1 cellular context compared by ENCODE assay signal in the genomic region with DNA sequence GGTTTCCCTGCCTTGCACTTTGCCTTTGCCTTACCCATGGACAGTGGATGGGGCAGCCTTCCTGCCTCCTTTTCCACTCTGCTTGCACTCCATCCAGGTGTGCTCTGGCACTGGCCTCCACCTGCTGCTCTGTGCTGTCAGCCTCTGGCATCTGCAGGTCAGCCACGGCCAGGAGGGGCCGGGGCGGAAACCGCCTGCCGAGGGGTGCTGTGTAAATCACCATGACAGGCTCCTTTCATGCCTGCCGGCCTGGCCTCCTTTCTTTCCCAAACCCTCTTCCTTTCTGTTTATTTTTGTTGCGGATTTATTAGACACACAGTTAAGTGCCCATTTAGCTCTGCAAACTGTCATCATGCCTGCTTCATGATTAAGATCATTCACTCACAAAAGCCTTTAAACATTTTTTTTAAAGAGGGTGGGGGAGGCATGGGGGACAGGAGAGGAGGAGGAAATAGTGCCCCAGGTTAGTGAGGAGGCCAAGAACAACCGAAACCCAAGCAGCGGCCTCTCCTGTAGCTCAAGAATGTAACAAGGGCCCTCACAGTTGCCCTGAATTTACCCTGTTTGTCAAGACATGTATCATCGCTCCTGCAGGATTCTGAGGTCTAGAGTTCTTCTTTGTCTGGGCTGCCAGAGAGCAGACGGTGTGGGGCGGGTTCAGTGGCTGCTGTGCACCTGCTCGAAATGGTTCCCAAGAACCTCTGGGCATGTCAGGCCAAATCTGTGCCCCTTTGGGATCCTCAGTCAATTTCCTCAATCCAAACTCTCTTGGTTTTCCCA.
TF ChIP-seq lines count a peak whose summit lies in the region.

No MANE protein-coding gene starts in this region.

TF ChIP-seq in HEK293, 187 proteins besides CTCF, POLR2A, EP300 and RAD21 (continued from another document):
- TF ChIP-seq, protein P1, sequence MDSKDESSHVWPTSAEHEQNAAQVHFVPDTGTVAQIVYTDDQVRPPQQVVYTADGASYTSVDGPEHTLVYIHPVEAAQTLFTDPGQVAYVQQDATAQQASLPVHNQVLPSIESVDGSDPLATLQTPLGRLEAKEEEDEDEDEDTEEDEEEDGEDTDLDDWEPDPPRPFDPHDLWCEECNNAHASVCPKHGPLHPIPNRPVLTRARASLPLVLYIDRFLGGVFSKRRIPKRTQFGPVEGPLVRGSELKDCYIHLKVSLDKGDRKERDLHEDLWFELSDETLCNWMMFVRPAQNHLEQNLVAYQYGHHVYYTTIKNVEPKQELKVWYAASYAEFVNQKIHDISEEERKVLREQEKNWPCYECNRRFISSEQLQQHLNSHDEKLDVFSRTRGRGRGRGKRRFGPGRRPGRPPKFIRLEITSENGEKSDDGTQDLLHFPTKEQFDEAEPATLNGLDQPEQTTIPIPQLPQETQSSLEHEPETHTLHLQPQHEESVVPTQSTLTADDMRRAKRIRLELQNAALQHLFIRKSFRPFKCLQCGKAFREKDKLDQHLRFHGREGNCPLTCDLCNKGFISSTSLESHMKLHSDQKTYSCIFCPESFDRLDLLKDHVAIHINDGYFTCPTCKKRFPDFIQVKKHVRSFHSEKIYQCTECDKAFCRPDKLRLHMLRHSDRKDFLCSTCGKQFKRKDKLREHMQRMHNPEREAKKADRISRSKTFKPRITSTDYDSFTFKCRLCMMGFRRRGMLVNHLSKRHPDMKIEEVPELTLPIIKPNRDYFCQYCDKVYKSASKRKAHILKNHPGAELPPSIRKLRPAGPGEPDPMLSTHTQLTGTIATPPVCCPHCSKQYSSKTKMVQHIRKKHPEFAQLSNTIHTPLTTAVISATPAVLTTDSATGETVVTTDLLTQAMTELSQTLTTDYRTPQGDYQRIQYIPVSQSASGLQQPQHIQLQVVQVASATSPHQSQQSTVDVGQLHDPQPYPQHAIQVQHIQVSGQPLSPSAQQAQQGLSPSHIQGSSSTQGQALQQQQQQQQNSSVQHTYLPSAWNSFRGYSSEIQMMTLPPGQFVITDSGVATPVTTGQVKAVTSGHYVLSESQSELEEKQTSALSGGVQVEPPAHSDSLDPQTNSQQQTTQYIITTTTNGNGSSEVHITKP (tag by site-specific recombination; IDR thresholded peaks at IDR 0.05) = no peak
- no peak for TF ChIP-seq ZNF121 (tag by site-specific recombination; IDR thresholded peaks at IDR 0.05)
- peak; percentile 54; the same call in 1 of the 2 replicates for TF ChIP-seq GFI1B (tag by site-specific recombination; IDR thresholded peaks at IDR 0.05)
- TF ChIP-seq, protein P2, sequence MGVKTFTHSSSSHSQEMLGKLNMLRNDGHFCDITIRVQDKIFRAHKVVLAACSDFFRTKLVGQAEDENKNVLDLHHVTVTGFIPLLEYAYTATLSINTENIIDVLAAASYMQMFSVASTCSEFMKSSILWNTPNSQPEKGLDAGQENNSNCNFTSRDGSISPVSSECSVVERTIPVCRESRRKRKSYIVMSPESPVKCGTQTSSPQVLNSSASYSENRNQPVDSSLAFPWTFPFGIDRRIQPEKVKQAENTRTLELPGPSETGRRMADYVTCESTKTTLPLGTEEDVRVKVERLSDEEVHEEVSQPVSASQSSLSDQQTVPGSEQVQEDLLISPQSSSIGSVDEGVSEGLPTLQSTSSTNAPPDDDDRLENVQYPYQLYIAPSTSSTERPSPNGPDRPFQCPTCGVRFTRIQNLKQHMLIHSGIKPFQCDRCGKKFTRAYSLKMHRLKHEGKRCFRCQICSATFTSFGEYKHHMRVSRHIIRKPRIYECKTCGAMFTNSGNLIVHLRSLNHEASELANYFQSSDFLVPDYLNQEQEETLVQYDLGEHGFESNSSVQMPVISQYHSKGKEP (tag by site-specific recombination; IDR thresholded peaks at IDR 0.05) = peak; percentile 63; the same call in 1 of the 2 replicates
- TF ChIP-seq, protein P3, sequence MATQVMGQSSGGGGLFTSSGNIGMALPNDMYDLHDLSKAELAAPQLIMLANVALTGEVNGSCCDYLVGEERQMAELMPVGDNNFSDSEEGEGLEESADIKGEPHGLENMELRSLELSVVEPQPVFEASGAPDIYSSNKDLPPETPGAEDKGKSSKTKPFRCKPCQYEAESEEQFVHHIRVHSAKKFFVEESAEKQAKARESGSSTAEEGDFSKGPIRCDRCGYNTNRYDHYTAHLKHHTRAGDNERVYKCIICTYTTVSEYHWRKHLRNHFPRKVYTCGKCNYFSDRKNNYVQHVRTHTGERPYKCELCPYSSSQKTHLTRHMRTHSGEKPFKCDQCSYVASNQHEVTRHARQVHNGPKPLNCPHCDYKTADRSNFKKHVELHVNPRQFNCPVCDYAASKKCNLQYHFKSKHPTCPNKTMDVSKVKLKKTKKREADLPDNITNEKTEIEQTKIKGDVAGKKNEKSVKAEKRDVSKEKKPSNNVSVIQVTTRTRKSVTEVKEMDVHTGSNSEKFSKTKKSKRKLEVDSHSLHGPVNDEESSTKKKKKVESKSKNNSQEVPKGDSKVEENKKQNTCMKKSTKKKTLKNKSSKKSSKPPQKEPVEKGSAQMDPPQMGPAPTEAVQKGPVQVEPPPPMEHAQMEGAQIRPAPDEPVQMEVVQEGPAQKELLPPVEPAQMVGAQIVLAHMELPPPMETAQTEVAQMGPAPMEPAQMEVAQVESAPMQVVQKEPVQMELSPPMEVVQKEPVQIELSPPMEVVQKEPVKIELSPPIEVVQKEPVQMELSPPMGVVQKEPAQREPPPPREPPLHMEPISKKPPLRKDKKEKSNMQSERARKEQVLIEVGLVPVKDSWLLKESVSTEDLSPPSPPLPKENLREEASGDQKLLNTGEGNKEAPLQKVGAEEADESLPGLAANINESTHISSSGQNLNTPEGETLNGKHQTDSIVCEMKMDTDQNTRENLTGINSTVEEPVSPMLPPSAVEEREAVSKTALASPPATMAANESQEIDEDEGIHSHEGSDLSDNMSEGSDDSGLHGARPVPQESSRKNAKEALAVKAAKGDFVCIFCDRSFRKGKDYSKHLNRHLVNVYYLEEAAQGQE (tag by site-specific recombination; IDR thresholded peaks at IDR 0.05) = no peak
- TF ChIP-seq GLIS1 (tag by site-specific recombination; IDR thresholded peaks at IDR 0.05) = peak; percentile 89
- TF ChIP-seq SP7 (tag by site-specific recombination; IDR thresholded peaks at IDR 0.05) = peak; percentile 94
- no peak for TF ChIP-seq ZNF132 (tag by site-specific recombination; IDR thresholded peaks at IDR 0.05; ENCODE audit: borderline replicate concordance)
- TF ChIP-seq KLF17 (tag by site-specific recombination; IDR thresholded peaks at IDR 0.05) = peak; percentile 88
- TF ChIP-seq ZNF350 (tag by site-specific recombination; IDR thresholded peaks at IDR 0.05) = no peak
- no peak for TF ChIP-seq ZNF2 (tag by site-specific recombination; IDR thresholded peaks at IDR 0.05)
- no peak for TF ChIP-seq SALL2 (tag by site-specific recombination; IDR thresholded peaks at IDR 0.05; ENCODE audit: borderline replicate concordance)
- no peak for TF ChIP-seq ZNF223 (tag by site-specific recombination; IDR thresholded peaks at IDR 0.05)
- TF ChIP-seq ZNF629 (tag by site-specific recombination; IDR thresholded peaks at IDR 0.05) = 0 out of 2 replicates have a peak, but pooled peaks have one; percentile 36
- TF ChIP-seq, protein P4, sequence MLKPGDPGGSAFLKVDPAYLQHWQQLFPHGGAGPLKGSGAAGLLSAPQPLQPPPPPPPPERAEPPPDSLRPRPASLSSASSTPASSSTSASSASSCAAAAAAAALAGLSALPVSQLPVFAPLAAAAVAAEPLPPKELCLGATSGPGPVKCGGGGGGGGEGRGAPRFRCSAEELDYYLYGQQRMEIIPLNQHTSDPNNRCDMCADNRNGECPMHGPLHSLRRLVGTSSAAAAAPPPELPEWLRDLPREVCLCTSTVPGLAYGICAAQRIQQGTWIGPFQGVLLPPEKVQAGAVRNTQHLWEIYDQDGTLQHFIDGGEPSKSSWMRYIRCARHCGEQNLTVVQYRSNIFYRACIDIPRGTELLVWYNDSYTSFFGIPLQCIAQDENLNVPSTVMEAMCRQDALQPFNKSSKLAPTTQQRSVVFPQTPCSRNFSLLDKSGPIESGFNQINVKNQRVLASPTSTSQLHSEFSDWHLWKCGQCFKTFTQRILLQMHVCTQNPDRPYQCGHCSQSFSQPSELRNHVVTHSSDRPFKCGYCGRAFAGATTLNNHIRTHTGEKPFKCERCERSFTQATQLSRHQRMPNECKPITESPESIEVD (tag by site-specific recombination; IDR thresholded peaks at IDR 0.05) = peak; percentile 85
- TF ChIP-seq, protein P5, sequence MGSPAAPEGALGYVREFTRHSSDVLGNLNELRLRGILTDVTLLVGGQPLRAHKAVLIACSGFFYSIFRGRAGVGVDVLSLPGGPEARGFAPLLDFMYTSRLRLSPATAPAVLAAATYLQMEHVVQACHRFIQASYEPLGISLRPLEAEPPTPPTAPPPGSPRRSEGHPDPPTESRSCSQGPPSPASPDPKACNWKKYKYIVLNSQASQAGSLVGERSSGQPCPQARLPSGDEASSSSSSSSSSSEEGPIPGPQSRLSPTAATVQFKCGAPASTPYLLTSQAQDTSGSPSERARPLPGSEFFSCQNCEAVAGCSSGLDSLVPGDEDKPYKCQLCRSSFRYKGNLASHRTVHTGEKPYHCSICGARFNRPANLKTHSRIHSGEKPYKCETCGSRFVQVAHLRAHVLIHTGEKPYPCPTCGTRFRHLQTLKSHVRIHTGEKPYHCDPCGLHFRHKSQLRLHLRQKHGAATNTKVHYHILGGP (tag by site-specific recombination; IDR thresholded peaks at IDR 0.05) = 0 out of 2 replicates have a peak, but pooled peaks have one; percentile 30
- peak; percentile 70 for TF ChIP-seq HOXD13 (CRISPR knock-in tag; IDR thresholded peaks at IDR 0.05; ENCODE audit: borderline replicate concordance)
- peak; percentile 83 for TF ChIP-seq KLF1 (tag by site-specific recombination; IDR thresholded peaks at IDR 0.05)
- TF ChIP-seq ZNF677 (tag by site-specific recombination; IDR thresholded peaks at IDR 0.05) = no peak
- no peak for TF ChIP-seq ZBTB20 (tag by site-specific recombination; IDR thresholded peaks at IDR 0.05)
- TF ChIP-seq TSHZ1 (tag by site-specific recombination; IDR thresholded peaks at IDR 0.05; ENCODE audit: borderline replicate concordance) = no peak
